ENCODE assay signal across 21 cellular contexts in genomic region chr10:98994030-98994429, GRCh38.
A peak's percentile ranks its signal among the peaks of the same experiment; 100 is the strongest.
DNase-seq lines count a peak whose midpoint lies in the region; ATAC-seq and TF ChIP-seq lines count a peak whose summit lies in the region.
"Had no signal": no experiment of that assay in that cellular context is flagged by ENCODE, and none has a peak within 500 bp of the region (broad histone marks: within the 10 kb centered on the region; RNA-seq: fewer than 3 reads in every experiment).

No MANE protein-coding gene starts in this region.

- H4K20me1 ChIP-seq in PC-3 (ENCODE audit: low read length): no peaks in the 10 kb centered on the region

- H3K4me3 ChIP-seq in heart left ventricle: no peak overlapping the region
- H3K4me3 ChIP-seq in PC-3 (ENCODE audit: low read length): no peak overlapping the region
- H3K4me3 ChIP-seq: A549, SK-N-MC had no signal

- H3K9me2 ChIP-seq in PC-3 (replicated peaks; ENCODE audit: low read length): no peaks in the 10 kb centered on the region

- ATAC-seq in GM18868 (IDR thresholded peaks at IDR 0.05; ENCODE audit: unreplicated experiment): peak; percentile 63
- ATAC-seq in GM21619 (IDR thresholded peaks at IDR 0.05; ENCODE audit: unreplicated experiment): peak; percentile 51
- peak; percentile 70 for ATAC-seq in HG02870 (IDR thresholded peaks at IDR 0.05; ENCODE audit: unreplicated experiment)
- no peak for ATAC-seq in GM19467 (IDR thresholded peaks at IDR 0.05; ENCODE audit: unreplicated experiment)
- ATAC-seq in heart left ventricle: no peak
- ATAC-seq in PC-3: no peak
- ATAC-seq in HG02970 (IDR thresholded peaks at IDR 0.05; ENCODE audit: low FRiP score, unreplicated experiment): no peak
- ATAC-seq: A549, HCT116 had no signal

- H3K4me1 ChIP-seq in heart left ventricle (no peaks in the 10 kb centered on the region), PC-3 (ENCODE audit: insufficient read depth, low read length) (no peaks in the 10 kb centered on the region)
- H3K4me1 ChIP-seq: A549 had no signal

- intact Hi-C loops in heart left ventricle (cut with DNase I) (no loop called here), PC-3 (cut with micrococcal nuclease) (no loop called here)

- no peak overlapping the region for H2AFZ ChIP-seq in PC-3 (ENCODE audit: low read length)

- H3K27ac ChIP-seq in heart left ventricle (no peak overlapping the region), PC-3 (ENCODE audit: low read length) (no peak overlapping the region)
- H3K27ac ChIP-seq: A549, SK-N-MC had no signal

- TF ChIP-seq CTCF in heart left ventricle (IDR thresholded peaks at IDR 0.05): no peak
- TF ChIP-seq CTCF in PC-3 (conservative IDR thresholded peaks at IDR 0.05; ENCODE audit: low read depth, low read length): no peak

- no TSS peak for BruUV-seq in PC-3 (replicated peaks; lab: Mats Ljungman, UMichigan)

- no peaks in the 10 kb centered on the region for H3K36me3 ChIP-seq in heart left ventricle
- H3K36me3 ChIP-seq in PC-3 (ENCODE audit: low read depth, low read length): no peaks in the 10 kb centered on the region

- POLR2A ChIA-PET in PC-3 (lab: Charles Lee; ENCODE audit: unreplicated experiment): no interaction called here

- H3K27me3 ChIP-seq in heart left ventricle (no peaks in the 10 kb centered on the region), PC-3 (ENCODE audit: low read length) (no peaks in the 10 kb centered on the region)

- H3K9me3 ChIP-seq in heart left ventricle: peaks cover 0 to 9% (median 0%) of the 10 kb centered on the region in 12 donors
- H3K9me3 ChIP-seq in PC-3 (ENCODE audit: low read length): no peaks in the 10 kb centered on the region
- H3K9me3 ChIP-seq: A549 had no signal

- H3K9ac ChIP-seq in PC-3 (ENCODE audit: low read length): no peak overlapping the region

- H3K79me2 ChIP-seq in PC-3 (ENCODE audit: low read length): no peaks in the 10 kb centered on the region

- DNase-seq in heart left ventricle (no peak), PC-3 (no peak)
- DNase-seq: C1 segment of cervical spinal cord; CD4-positive, alpha-beta memory T cell; COR-L47; DMS53; KBM-7; NCI-H2081; NCI-H226; NCI-H510A; NCI-H69; OCI-M1; SIG-M5 had no signal

- no peaks in the 10 kb centered on the region for H3F3A ChIP-seq in PC-3 (ENCODE audit: low read length, unreplicated experiment)

- H3K4me2 ChIP-seq in PC-3 (ENCODE audit: low read length): no peak overlapping the region
- H3K4me2 ChIP-seq: A549 had no signal

- CTCF ChIA-PET in PC-3 (lab: Charles Lee): no interaction called here

- TF ChIP-seq POLR2A in heart left ventricle (IDR thresholded peaks at IDR 0.05): no peak

Comparison
In these comparisons a context has a peak if more than half of its experiments do, and no peak if none do; other contexts are left out.
1. ATAC-seq: peak in GM18868 (single experiment), GM21619 (single experiment) and HG02870 (single experiment); none in GM19467 (single experiment), heart left ventricle (0 of 4), PC-3 (single experiment) and HG02970 (single experiment).